8 cellular contexts compared by ENCODE assay signal in the genomic region with DNA sequence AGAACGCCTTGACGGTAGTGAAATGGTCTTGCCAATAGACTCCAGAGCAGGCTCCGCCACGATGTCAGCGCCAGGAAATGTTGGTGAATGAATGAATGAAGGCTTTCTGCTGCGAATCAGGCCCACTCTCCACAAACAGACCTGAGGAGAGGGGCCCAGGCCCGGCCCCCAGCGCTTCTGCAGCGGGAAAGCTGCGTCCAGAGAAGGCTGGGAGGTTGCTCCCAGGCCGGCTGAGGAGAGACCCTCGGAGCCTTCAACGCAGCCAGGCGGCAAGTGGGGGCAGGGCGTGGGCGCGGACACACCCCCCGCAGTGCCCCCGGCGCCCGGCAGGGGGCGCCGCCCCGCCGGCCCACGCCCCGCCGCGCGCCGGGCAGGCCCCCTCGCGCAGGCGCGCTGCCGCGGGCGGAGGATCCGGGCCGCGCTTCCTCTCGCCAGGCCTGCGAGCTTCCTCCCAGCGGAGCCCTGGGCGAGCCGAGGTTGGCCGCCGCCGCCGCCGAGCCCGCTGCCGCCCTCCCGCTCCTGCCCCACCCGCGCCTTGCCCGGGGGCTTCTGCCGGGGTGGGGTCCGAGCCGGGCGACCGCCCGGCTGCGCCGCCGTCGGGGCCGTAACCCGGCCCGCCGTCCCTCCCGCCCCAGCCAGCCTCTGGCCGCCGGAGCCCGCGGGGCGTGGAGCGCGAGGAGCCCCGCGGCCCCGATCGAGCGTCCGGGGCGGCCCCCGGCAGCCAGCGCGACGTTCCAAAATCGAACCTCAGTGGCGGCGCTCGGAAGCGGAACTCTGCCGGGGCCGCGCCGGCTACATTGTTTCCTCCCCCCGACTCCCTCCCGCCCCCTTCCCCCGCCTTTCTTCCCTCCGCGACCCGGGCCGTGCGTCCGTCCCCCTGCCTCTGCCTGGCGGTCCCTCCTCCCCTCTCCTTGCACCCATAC. TPM values are rescaled to one million over a fixed set of nuclear protein-coding genes. Genes with fewer than 3 reads are reported as not detected.
A peak's percentile ranks its signal among the peaks of the same experiment; 100 is the strongest.
DNase-seq lines count a peak whose midpoint lies in the region; ATAC-seq and TF ChIP-seq lines count a peak whose summit lies in the region.

A gene (plus strand): TSS at position 408 of the 923 bp plus-strand sequence. CDS start 16,218 bp downstream, outside the sequence.

- ATAC-seq in activated B cell treated with CpG ODN at 0.5 μM for 24 hours (ENCODE audit: low read depth) (peak; percentile 42), GM18861 (IDR thresholded peaks at IDR 0.05; ENCODE audit: unreplicated experiment) (no peak)
- ATAC-seq in central memory CD8-positive, alpha-beta T cell (replicated peaks; ENCODE audit: extremely low read depth, poor library complexity, severe bottlenecking): peak; percentile 52

- H2AFZ ChIP-seq in H9 (ENCODE audit: low read length): no peak within 1 kb of the TSS

- H4K5ac ChIP-seq in H9 (ENCODE audit: insufficient read length, low read depth, low read length): no peak within 1 kb of the TSS

- H3K27ac Mint-ChIP-seq in H9 (peak within 1 kb of the TSS in 1 of 3 experiments; percentile 71; a peak in 1 of 7 replicates), activated B cell treated with CpG ODN at 0.5 μM for 24 hours (peak within 1 kb of the TSS; percentile 99)
- H3K27ac Mint-ChIP-seq in central memory CD8-positive, alpha-beta T cell (ENCODE audit: low read depth): peak within 1 kb of the TSS; percentile 99

- H3K4me1 Mint-ChIP-seq in H9 (peaks cover 33 to 52% of the 10 kb centered on the region in 2 experiments), activated B cell treated with CpG ODN at 0.5 μM for 24 hours (peaks cover 81% of the 10 kb centered on the region)
- peaks cover 85% of the 10 kb centered on the region for H3K4me1 Mint-ChIP-seq in central memory CD8-positive, alpha-beta T cell

- peaks cover 32% of the 10 kb centered on the region for H3K27me3 Mint-ChIP-seq in H9 (ENCODE audit: low read depth)
- no peaks in the 10 kb centered on the region for H3K27me3 Mint-ChIP-seq in activated B cell treated with CpG ODN at 0.5 μM for 24 hours
- H3K27me3 Mint-ChIP-seq in central memory CD8-positive, alpha-beta T cell: no peaks in the 10 kb centered on the region

- H4K20me1 ChIP-seq in H9 (ENCODE audit: control insufficient read depth, insufficient read depth, insufficient read length): no peaks in the 10 kb centered on the region

- no peaks in the 10 kb centered on the region for H3K79me1 ChIP-seq in H9 (ENCODE audit: insufficient read depth, low read depth, low read length, poor library complexity, severe bottlenecking)

- TF ChIP-seq CTCF in H9 (conservative IDR thresholded peaks at IDR 0.05) (peak; percentile 59), activated B cell treated with CpG ODN at 0.5 μM for 24 hours (IDR thresholded peaks at IDR 0.05) (no peak)

- no CpG with 5 or more reads among the region's 109 CpGs for WGBS in H9 (ENCODE audit: extremely low coverage, insufficient read length, low lambda C conversion rate)

- H3K9me3 Mint-ChIP-seq in H9 (no peaks in the 10 kb centered on the region), activated B cell treated with CpG ODN at 0.5 μM for 24 hours (no peaks in the 10 kb centered on the region)
- no peaks in the 10 kb centered on the region for H3K9me3 Mint-ChIP-seq in central memory CD8-positive, alpha-beta T cell

- POLR2A ChIA-PET in activated B cell treated with CpG ODN at 0.5 μM for 24 hours (lab: Charles Lee): interaction anchor here (0.6 to 32.5 kb wide), 11 partner anchors 2 to 397 kb away, joined by 3 to 2569 read pairs (median 5); a partner anchor contains a TSS

- H3K4me1 ChIP-seq in H9 (ENCODE audit: insufficient read depth, low read length): no peaks in the 10 kb centered on the region

- no peak within 1 kb of the TSS for H3T11ph ChIP-seq in H9 (ENCODE audit: low read length)

- peaks cover 4% of the 10 kb centered on the region; the same call in 1 of the 2 replicates for H3K27me3 ChIP-seq in H9 (ENCODE audit: insufficient read depth, low read length)

- H3K4me3 Mint-ChIP-seq in H9: peak within 1 kb of the TSS; percentile 81 to 87
- H3K4me3 Mint-ChIP-seq in activated B cell treated with CpG ODN at 0.5 μM for 24 hours: peak within 1 kb of the TSS; percentile 94
- peak within 1 kb of the TSS; percentile 87 for H3K4me3 Mint-ChIP-seq in central memory CD8-positive, alpha-beta T cell

- H4K8ac ChIP-seq in H9 (replicated peaks; ENCODE audit: insufficient read length, low read depth, low read length): no peak within 1 kb of the TSS

- CTCF ChIA-PET in activated B cell treated with CpG ODN at 0.5 μM for 24 hours (lab: Charles Lee): interaction anchor here (1.0 to 18.7 kb wide), 3 partner anchors 10 to 39 kb away, joined by 4 to 1146 read pairs (median 132); no protein-coding TSS in a partner anchor

- no peak within 1 kb of the TSS for H3K56ac ChIP-seq in H9 (ENCODE audit: insufficient read length, low read depth, low read length)

- no peaks in the 10 kb centered on the region for H3K9me3 ChIP-seq in H9 (ENCODE audit: control insufficient read depth, low read depth, low read length)

- no peak within 1 kb of the TSS for H2BK12ac ChIP-seq in H9 (ENCODE audit: insufficient read length, low read depth, low read length)

- H2AK5ac ChIP-seq in H9 (ENCODE audit: insufficient read length, low read length): no peak within 1 kb of the TSS

- no peak within 1 kb of the TSS for H4K91ac ChIP-seq in H9 (ENCODE audit: insufficient read length, low read depth, low read length)

- peaks cover 11% of the 10 kb centered on the region for H3K23me2 ChIP-seq in H9 (ENCODE audit: insufficient read length, low read depth, low read length, poor library complexity, severe bottlenecking)

- no peak within 1 kb of the TSS for H2BK20ac ChIP-seq in H9 (ENCODE audit: low read depth, low read length, poor library complexity, severe bottlenecking)

- intact Hi-C loops in activated B cell treated with CpG ODN at 0.5 μM for 24 hours (cut with micrococcal nuclease): loop anchor here (1.0 to 5.0 kb wide), 3 partner anchors 11 to 790 kb away; a partner anchor contains a TSS

- H3K36me3 Mint-ChIP-seq in H9 (ENCODE audit: insufficient read depth in 1 of 3, low read depth in 3 of 3) (peaks cover 0 to 5% (median 4%) of the 10 kb centered on the region in 3 experiments; a peak in 3 of 7 replicates), activated B cell treated with CpG ODN at 0.5 μM for 24 hours (ENCODE audit: low read depth) (peaks cover 42% of the 10 kb centered on the region)
- peaks cover 37% of the 10 kb centered on the region for H3K36me3 Mint-ChIP-seq in central memory CD8-positive, alpha-beta T cell (ENCODE audit: insufficient read depth)

- H3K23ac ChIP-seq in H9 (ENCODE audit: insufficient read length, low read depth, low read length): no peak within 1 kb of the TSS

- H3K4me2 ChIP-seq in H9 (ENCODE audit: insufficient read depth, insufficient read length, low read length): peak within 1 kb of the TSS; percentile 92

- no peak within 1 kb of the TSS for H2BK120ac ChIP-seq in H9 (ENCODE audit: low read depth, low read length, poor library complexity, severe bottlenecking)

- H3K14ac ChIP-seq in H9 (ENCODE audit: insufficient read depth, low read length): peak within 1 kb of the TSS; percentile 42; the same call in 1 of the 2 replicates

- H2BK15ac ChIP-seq in H9 (ENCODE audit: low read depth, low read length): no peak within 1 kb of the TSS

- no peaks in the 10 kb centered on the region for H3K79me2 ChIP-seq in H9 (ENCODE audit: insufficient read depth, low read length)

- no peak within 1 kb of the TSS for H2BK5ac ChIP-seq in H9 (ENCODE audit: insufficient read length, low read length)

- H3K4ac ChIP-seq in H9 (ENCODE audit: low read depth, low read length): no peak within 1 kb of the TSS

- H3K9ac ChIP-seq in H9 (ENCODE audit: extremely low read depth, insufficient read length, low read length): peak within 1 kb of the TSS; percentile 31

- H3K18ac ChIP-seq in H9 (ENCODE audit: insufficient read length, low read depth, low read length): no peak within 1 kb of the TSS

- H3K27ac ChIP-seq in H9 (ENCODE audit: insufficient read length, low read depth, low read length): no peak within 1 kb of the TSS

- DNase-seq in ELR (ENCODE audit: low read depth) (peak; percentile 75), H9 (peak; percentile 62), NCI-H1092 treated with DMSO at 0.1 percent for 48 hours (lab: John Stamatoyannopoulos, UW) (peak; percentile 35), activated B cell treated with CpG ODN at 0.5 μM for 24 hours (peak; percentile 90), islet precursor cell (peak; percentile 83)
- peak; percentile 69 to 71 for DNase-seq in central memory CD8-positive, alpha-beta T cell (ENCODE audit: low spot score in 2 of 2)
- DNase-seq in stimulated activated CD4-positive, alpha-beta T cell treated with anti-CD3 and anti-CD28 coated beads, Interleukin-12 subunit alpha, Interleukin-12 subunit beta, amount 100 ng/mL, for 48 hours (ENCODE audit: low read depth in 2 of 3, low spot score in 1 of 3): peak in 2 of 3 donors; percentile 49 to 67

RNA-seq across cellular contexts. Expression of the gene that starts here (rescaled TPM):
- total RNA-seq in H9 (2021) (49.2 and 49.3 TPM in 2 replicates), activated B cell treated with CpG ODN at 0.5 μM for 24 hours (540 and 557 TPM in 2 replicates)

Comparison
In these comparisons a context has a peak if more than half of its experiments do, and no peak if none do; other contexts are left out.
1. RNA of the gene that starts here (total RNA-seq): 540 to 557 TPM in activated B cell treated with CpG ODN at 0.5 μM for 24 hours; 49.2 to 49.3 TPM in H9; every median in the first group is over 10 times any median in the second.
2. DNase-seq: peak in every context shown above with its lines; median percentile 90 in activated B cell treated with CpG ODN at 0.5 μM for 24 hours; 83 in islet precursor cell; 75 in ELR; 70 in central memory CD8-positive, alpha-beta T cell; 62 in H9; 58 in stimulated activated CD4-positive, alpha-beta T cell treated with anti-CD3 and anti-CD28 coated beads, Interleukin-12 subunit alpha, Interleukin-12 subunit beta, amount 100 ng/mL, for 48 hours; 35 in NCI-H1092 treated with DMSO at 0.1 percent for 48 hours.
3. Peak in every context shown above with its lines, with median percentiles within 50 percentile points of each other: H3K4me3 Mint-ChIP-seq.